9 cellular contexts compared by ENCODE assay signal in the genomic region with DNA sequence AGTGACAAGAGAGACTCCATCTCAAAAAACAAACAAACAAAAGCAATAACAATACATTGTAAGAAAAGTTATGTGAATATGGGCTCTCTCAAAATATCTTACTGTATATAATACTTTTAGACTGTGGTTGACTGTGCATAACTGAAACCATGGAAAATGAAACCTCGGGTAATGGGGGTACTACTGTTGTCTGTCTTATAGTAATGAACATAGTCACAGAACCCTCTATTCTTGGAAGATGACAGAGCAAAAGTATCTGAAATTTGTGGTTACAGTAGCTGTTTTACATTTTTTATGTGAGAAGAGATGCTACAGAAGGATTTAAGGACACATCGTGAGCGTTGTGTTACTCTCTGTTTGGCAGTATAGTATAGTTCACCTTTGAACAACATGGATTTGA.
A peak's percentile ranks its signal among the peaks of the same experiment; 100 is the strongest.
DNase-seq lines count a peak whose midpoint lies in the region; ATAC-seq and TF ChIP-seq lines count a peak whose summit lies in the region.
"Had no signal": no experiment of that assay in that cellular context is flagged by ENCODE, and none has a peak within 500 bp of the region (broad histone marks: within the 10 kb centered on the region; RNA-seq: fewer than 3 reads in every experiment).

No MANE protein-coding gene starts in this region.

- peak; percentile 41 for ATAC-seq in GM19372 (IDR thresholded peaks at IDR 0.05; ENCODE audit: low read depth, unreplicated experiment)

- H3K9me3 ChIP-seq in BLaER1 treated with 17β-estradiol and CSF1 and Interleukin-3, amounts not matched to agents 10 nM and 100 nM (replicated peaks in 1 of 11), result peaks cover 0 to 26% (median 5%) of the 10 kb centered on the region in 11 experiments; a peak in 10 of 22 replicates
- no peaks in the 10 kb centered on the region for H3K9me3 ChIP-seq in duodenal mucosa (ENCODE audit: control insufficient read depth in 1 of 2, low read length in 2 of 2)
- no peaks in the 10 kb centered on the region for H3K9me3 ChIP-seq in testis

- 86 to 89% methylated on average over 3 of the region's 3 CpGs for WGBS in testis, 2 donors

- H3K9ac ChIP-seq in BLaER1 treated with 17β-estradiol and CSF1 and Interleukin-3, amounts not matched to agents 10 nM and 100 nM, result no peak overlapping the region; a peak in 1 of 22 replicates
- no peak overlapping the region for H3K9ac ChIP-seq in duodenal mucosa (ENCODE audit: low read depth in 1 of 2, low read length in 2 of 2)

- H3K4me1 ChIP-seq in BLaER1 treated with 17β-estradiol and CSF1 and Interleukin-3, amounts not matched to agents 10 nM and 100 nM, result peaks cover 39 to 79% (median 58%) of the 10 kb centered on the region in 10 experiments
- H3K4me1 ChIP-seq in duodenal mucosa (ENCODE audit: control insufficient read depth in 1 of 2, insufficient read depth in 2 of 2, low read length in 2 of 2) (peaks cover 0 to 16% of the 10 kb centered on the region in 2 donors), testis (peaks cover 30% of the 10 kb centered on the region)

- peaks cover 73 to 96% (median 95%) of the 10 kb centered on the region in 11 experiments for H4K20me1 ChIP-seq in BLaER1 treated with 17β-estradiol and CSF1 and Interleukin-3, amounts not matched to agents 10 nM and 100 nM

- no peak overlapping the region for H3K27ac ChIP-seq in BLaER1 treated with 17β-estradiol and CSF1 and Interleukin-3, amounts not matched to agents 10 nM and 100 nM
- peak overlapping the region; percentile 5 for H3K27ac ChIP-seq in duodenal mucosa (ENCODE audit: low read depth, low read length)
- H3K27ac ChIP-seq in testis, result no peak overlapping the region

- H3K36me3 ChIP-seq in BLaER1 treated with 17β-estradiol and CSF1 and Interleukin-3, amounts not matched to agents 10 nM and 100 nM, result peaks cover 0 to 57% (median 23%) of the 10 kb centered on the region in 11 experiments; a peak in 18 of 22 replicates
- H3K36me3 ChIP-seq in duodenal mucosa (ENCODE audit: control insufficient read depth in 1 of 2, insufficient read depth in 2 of 2, low read length in 2 of 2) (no peaks in the 10 kb centered on the region), testis (ENCODE audit: low read depth, missing control alignments) (no peaks in the 10 kb centered on the region)

- H3K4me3 ChIP-seq in BLaER1 treated with 17β-estradiol and CSF1 and Interleukin-3, amounts not matched to agents 10 nM and 100 nM, result no peak overlapping the region
- H3K4me3 ChIP-seq in duodenal mucosa (ENCODE audit: low read depth in 1 of 2, low read length in 2 of 2) (no peak overlapping the region), testis (no peak overlapping the region)

- DNase-seq in M059J (ENCODE audit: low read depth), result peak; percentile 42
- DNase-seq in testis, result no peak
- no peak for DNase-seq in GM10266 (ENCODE audit: extremely low spot score)
- DNase-seq in H4 (ENCODE audit: low spot score), result no peak
- DNase-seq in NCI-H1105 treated with DMSO at 0.1 percent for 48 hours (lab: John Stamatoyannopoulos, UW), result no peak
- DNase-seq: NCI-H2081 treated with DMSO at 0.1 percent for 48 hours had no signal

- intact Hi-C loops in testis (cut with DNase I; ENCODE audit: low total_unique reads), result no loop called here

- H3K27me3 ChIP-seq in BLaER1 treated with 17β-estradiol and CSF1 and Interleukin-3, amounts not matched to agents 10 nM and 100 nM, result no peaks in the 10 kb centered on the region
- H3K27me3 ChIP-seq in duodenal mucosa (ENCODE audit: control insufficient read depth in 1 of 2, insufficient read depth in 2 of 2, low read length in 2 of 2) (no peaks in the 10 kb centered on the region), testis (no peaks in the 10 kb centered on the region)

- TF ChIP-seq CTCF in testis (IDR thresholded peaks at IDR 0.05) (no peak), GM10266 (IDR thresholded peaks at IDR 0.05; ENCODE audit: control insufficient read depth, insufficient read depth, low read depth, missing control alignments) (no peak)

- peak overlapping the region in 6 of 11 experiments; percentile 13 to 59 (median 44); a peak in 11 of 22 replicates for H3K4me2 ChIP-seq in BLaER1 treated with 17β-estradiol and CSF1 and Interleukin-3, amounts not matched to agents 10 nM and 100 nM

- TF ChIP-seq POLR2A in testis (IDR thresholded peaks at IDR 0.05), result no peak
